ENCODE assay signal across 11 cellular contexts in the genomic region with DNA sequence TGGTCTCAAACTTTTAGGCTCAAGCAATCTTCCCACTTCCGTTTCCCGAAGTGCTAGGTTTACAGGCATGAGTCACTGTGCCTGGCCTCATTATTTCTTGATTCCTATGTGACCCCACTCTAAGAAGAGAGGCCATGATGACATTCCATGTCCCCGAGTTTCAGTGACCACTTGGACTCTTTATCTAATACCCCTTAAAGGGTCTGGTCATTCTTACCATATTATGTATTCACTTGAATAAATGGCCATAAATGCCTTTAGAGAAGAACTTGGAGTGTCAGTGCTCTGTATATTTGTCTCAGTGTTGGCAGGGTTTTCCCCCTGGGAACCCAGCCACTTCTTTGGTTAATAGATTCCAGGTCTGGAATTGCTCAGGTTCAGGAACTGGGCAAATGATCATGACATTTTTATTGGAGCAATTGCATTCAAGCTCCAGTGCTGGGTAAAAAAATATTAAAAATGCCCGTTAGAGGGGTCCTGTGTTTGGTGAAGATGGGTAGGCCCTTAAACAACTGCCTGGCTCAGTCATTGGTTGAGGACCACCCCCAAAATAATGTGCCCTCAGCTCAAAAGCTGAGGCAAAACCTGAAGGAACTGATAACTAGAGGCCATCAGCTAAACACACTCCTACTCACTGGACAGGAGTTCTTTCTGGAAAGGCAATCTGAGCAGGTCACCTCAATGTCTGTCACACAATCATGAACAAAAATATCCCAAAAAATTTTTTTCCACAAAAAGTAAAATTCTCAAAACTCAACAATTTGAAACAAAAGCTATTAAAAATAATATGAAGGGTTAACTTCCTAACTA.
A peak's percentile ranks its signal among the peaks of the same experiment; 100 is the strongest.
DNase-seq lines count a peak whose midpoint lies in the region; ATAC-seq lines count a peak whose summit lies in the region.
"Had no signal": no experiment of that assay in that cellular context is flagged by ENCODE, and none has a peak within 500 bp of the region (broad histone marks: within the 10 kb centered on the region; RNA-seq: fewer than 3 reads in every experiment).

No MANE protein-coding gene starts in this region.

- H3K27me3 ChIP-seq in adipocyte (replicated peaks; ENCODE audit: control insufficient read depth, insufficient read depth, low read length), result no peaks in the 10 kb centered on the region
- H3K27me3 ChIP-seq: neutrophil had no signal

- no peak overlapping the region for H3K9ac ChIP-seq in adipocyte (ENCODE audit: low read length)

- peak; percentile 16 for DNase-seq in SIG-M5 treated with dmso at 0.1 percent for 504 hours (lab: John Stamatoyannopoulos, UW; ENCODE audit: unreplicated experiment)
- no peak for DNase-seq in SIG-M5 (lab: John Stamatoyannopoulos, UW)
- peak; percentile 68 for DNase-seq in adipocyte (ENCODE audit: low read depth)
- DNase-seq in left ventricle myocardium superior, result peak; percentile 53
- DNase-seq in ureter (ENCODE audit: low spot score), result peak; percentile 49
- DNase-seq in SKM-1 treated with dmso at 0.1 percent for 144 hours (lab: John Stamatoyannopoulos, UW; ENCODE audit: unreplicated experiment), result no peak
- no peak for DNase-seq in NCI-H1417 (lab: John Stamatoyannopoulos, UW)
- DNase-seq: NCI-H187; stimulated activated naive B cell treated with anti-CD40 and anti-IgM and Interleukin-4, amounts not matched to agents 10 μg/mL and 1 μg/mL and 100 μg/mL, for 72 hours had no signal

- peaks cover 4% of the 10 kb centered on the region for H3K4me1 ChIP-seq in adipocyte (ENCODE audit: control insufficient read depth, insufficient read depth, low read length)

- no peaks in the 10 kb centered on the region for H3K36me3 ChIP-seq in adipocyte (ENCODE audit: control insufficient read depth, insufficient read depth, low read length, severe bottlenecking)
- H3K36me3 ChIP-seq: neutrophil had no signal

- H3K9me3 ChIP-seq in adipocyte (ENCODE audit: control insufficient read depth, low read length), result no peaks in the 10 kb centered on the region
- H3K9me3 ChIP-seq: neutrophil had no signal

- ATAC-seq in left ventricle myocardium superior (peak; percentile 80), HG03175 (IDR thresholded peaks at IDR 0.05; ENCODE audit: unreplicated experiment) (no peak)
- ATAC-seq: stimulated activated naive B cell treated with anti-CD40 and anti-IgM and Interleukin-4, amounts not matched to agents 10 μg/mL and 1 μg/mL and 100 μg/mL, for 72 hours had no signal

- intact Hi-C loops in left ventricle myocardium superior (cut with micrococcal nuclease), result no loop called here

- no peak overlapping the region for H3K4me3 ChIP-seq in adipocyte (ENCODE audit: low read length)

Comparison
In these comparisons a context has a peak if more than half of its experiments do, and no peak if none do; other contexts are left out.
1. DNase-seq: peak in SIG-M5 treated with dmso at 0.1 percent for 504 hours (single experiment), adipocyte (single experiment), left ventricle myocardium superior (single experiment) and ureter (single experiment); none in SIG-M5 (single experiment), SKM-1 treated with dmso at 0.1 percent for 144 hours (single experiment) and NCI-H1417 (0 of 3).